In genomic region chr9:33543463-33543862, GRCh38 we compare ENCODE assay signal across 5 cellular contexts. TPM values are rescaled to one million over a fixed set of nuclear protein-coding genes. Genes with fewer than 3 reads are reported as not detected.
"Had no signal": no experiment of that assay in that cellular context is flagged by ENCODE, and none has a peak within 500 bp of the region (broad histone marks: within the 10 kb centered on the region; RNA-seq: fewer than 3 reads in every experiment).

No MANE protein-coding gene starts in this region.

RNA-seq across cellular contexts. Expression of gene ANKRD18B, which starts 19.4 kb away (rescaled TPM):
- total RNA-seq: posterior vena cava, skeletal muscle tissue, stomach, transverse colon had no signal
- polyA plus RNA-seq: smooth muscle cell had no signal
